ENCODE assay signal across 22 cellular contexts in genomic region chr10:14429043-14429713, GRCh38.
DNase-seq lines count a peak whose midpoint lies in the region; ATAC-seq, FAIRE-seq and TF ChIP-seq lines count a peak whose summit lies in the region.
"Had no signal": no experiment of that assay in that cellular context is flagged by ENCODE, and none has a peak within 500 bp of the region (broad histone marks: within the 10 kb centered on the region; RNA-seq: fewer than 3 reads in every experiment).

No MANE protein-coding gene starts in this region.

- H3K9me3 ChIP-seq in osteoblast (ENCODE audit: low read depth, low read length) = no peaks in the 10 kb centered on the region
- no peaks in the 10 kb centered on the region for H3K9me3 ChIP-seq in HAP-1
- H3K9me3 ChIP-seq: BE2C had no signal

- ATAC-seq in HG02885 (IDR thresholded peaks at IDR 0.05; ENCODE audit: poor library complexity, unreplicated experiment) = no peak
- ATAC-seq: SK-N-SH treated with all-trans-retinoic acid at 6 μM for 48 hours had no signal

- H3K4me1 ChIP-seq in osteoblast (ENCODE audit: insufficient read depth, low read length) (no peaks in the 10 kb centered on the region), HAP-1 (no peaks in the 10 kb centered on the region)
- H3K4me1 ChIP-seq: BE2C had no signal

- DNase-seq in LHCN-M2 (ENCODE audit: low read depth) (peak; percentile 52), iPS DF 19.7 (ENCODE audit: low read depth, low spot score) (peak; percentile 48), kidney tubule cell (ENCODE audit: low spot score) (peak; percentile 85), osteoblast (ENCODE audit: insufficient read length, low spot score, missing footprints) (no peak), HAP-1 (ENCODE audit: low spot score in 2 of 2) (no peak), DMS153 (lab: John Stamatoyannopoulos, UW) (no peak)
- DNase-seq: 8988T; BE2C; CD4-positive, CD25-positive, alpha-beta regulatory T cell; COR-L47; DMS 273 treated with DMSO at 0.1 percent for 48 hours; GDM1; KBM-7; NCI-H1105 treated with DMSO at 0.1 percent for 48 hours; NCI-H1694; NCI-H2081 treated with DMSO at 0.1 percent for 48 hours; NCI-H510A; NCI-H748 treated with DMSO at 0.1 percent for 48 hours; SIG-M5 had no signal

- H3K4me3 ChIP-seq in osteoblast (ENCODE audit: insufficient read depth, low read length) (no peak overlapping the region), HAP-1 (no peak overlapping the region)

- H3K36me3 ChIP-seq in osteoblast (ENCODE audit: insufficient read depth, low read length) (no peaks in the 10 kb centered on the region), HAP-1 (replicated peaks) (no peaks in the 10 kb centered on the region)
- H3K36me3 ChIP-seq: BE2C had no signal

- in situ Hi-C loops in HAP-1 (cut with MboI; ENCODE audit: low sequenced_read_pairs) = no loop called here

- no peak overlapping the region for H2AFZ ChIP-seq in osteoblast (ENCODE audit: low read length)

- H3K79me2 ChIP-seq in osteoblast (ENCODE audit: insufficient read depth, low read length) = no peaks in the 10 kb centered on the region

- no peaks in the 10 kb centered on the region for H4K20me1 ChIP-seq in osteoblast (ENCODE audit: insufficient read depth, low read length)

- no peak for TF ChIP-seq CTCF in osteoblast (IDR thresholded peaks at IDR 0.05; ENCODE audit: extremely low read depth, low read depth, low read length)

- no peak overlapping the region for H3K4me2 ChIP-seq in osteoblast (ENCODE audit: insufficient read depth, low read length)

- FAIRE-seq in G401.6 (lab: Jason Lieb, UNC) = peak; percentile 70

- H3K27me3 ChIP-seq in osteoblast (ENCODE audit: insufficient read depth, low read length) = peaks cover 8% of the 10 kb centered on the region
- H3K27me3 ChIP-seq in HAP-1 (ENCODE audit: low read depth) = no peaks in the 10 kb centered on the region; the same call in 1 of the 2 replicates
- H3K27me3 ChIP-seq: BE2C had no signal

- H3K27ac ChIP-seq in osteoblast (ENCODE audit: low read depth, low read length) = no peak overlapping the region

Comparison
In these comparisons a context has a peak if more than half of its experiments do, and no peak if none do; other contexts are left out.
1. DNase-seq: peak in LHCN-M2 (single experiment), iPS DF 19.7 (single experiment) and kidney tubule cell (single experiment); none in osteoblast (single experiment), HAP-1 (0 of 2) and DMS153 (single experiment).